ENCODE assay signal across 8 cellular contexts in genomic region chr6:3813150-3813780, GRCh38. TPM values are rescaled to one million over a fixed set of nuclear protein-coding genes. Genes with fewer than 3 reads are reported as not detected.
DNase-seq lines count a peak whose midpoint lies in the region; ATAC-seq lines count a peak whose summit lies in the region.

No MANE protein-coding gene starts in this region.

- DNase-seq in DMS53 (lab: John Stamatoyannopoulos, UW), result peak; percentile 68
- no peak for DNase-seq in DMS53 treated with DMSO at 0.1 percent for 48 hours (lab: John Stamatoyannopoulos, UW; ENCODE audit: unreplicated experiment)
- DNase-seq in MG63, result peak; percentile 57
- DNase-seq in glomerular visceral epithelial cell (ENCODE audit: extremely low spot score), result peak; percentile 70
- DNase-seq in stimulated activated naive CD8-positive, alpha-beta T cell treated with anti-CD3 and anti-CD28 coated beads, Interleukin-15, amount 100 ng/mL, for 72 hours, result no peak
- DNase-seq in NCI-H1694 (lab: John Stamatoyannopoulos, UW), result no peak
- DNase-seq in central memory CD4-positive, alpha-beta T cell, result no peak

- no peak overlapping the region for H3K4me3 ChIP-seq in MG63

- no peaks in the 10 kb centered on the region for H3K4me1 Mint-ChIP-seq in stimulated activated naive CD8-positive, alpha-beta T cell treated with anti-CD3 and anti-CD28 coated beads, Interleukin-15, amount 100 ng/mL, for 72 hours

- no peaks in the 10 kb centered on the region for H3K36me3 ChIP-seq in MG63

- peaks cover 15% of the 10 kb centered on the region for H3K27me3 Mint-ChIP-seq in stimulated activated naive CD8-positive, alpha-beta T cell treated with anti-CD3 and anti-CD28 coated beads, Interleukin-15, amount 100 ng/mL, for 72 hours

- no peak overlapping the region for H3K4me3 Mint-ChIP-seq in stimulated activated naive CD8-positive, alpha-beta T cell treated with anti-CD3 and anti-CD28 coated beads, Interleukin-15, amount 100 ng/mL, for 72 hours

- H3K9me3 Mint-ChIP-seq in stimulated activated naive CD8-positive, alpha-beta T cell treated with anti-CD3 and anti-CD28 coated beads, Interleukin-15, amount 100 ng/mL, for 72 hours, result no peaks in the 10 kb centered on the region

- no peak overlapping the region for H3K27ac Mint-ChIP-seq in stimulated activated naive CD8-positive, alpha-beta T cell treated with anti-CD3 and anti-CD28 coated beads, Interleukin-15, amount 100 ng/mL, for 72 hours

- H3K9me3 ChIP-seq in MG63, result no peaks in the 10 kb centered on the region

- ATAC-seq in stimulated activated naive CD8-positive, alpha-beta T cell treated with anti-CD3 and anti-CD28 coated beads, Interleukin-15, amount 100 ng/mL, for 72 hours, result peak; percentile 54
- no peak for ATAC-seq in GM18520 (IDR thresholded peaks at IDR 0.05; ENCODE audit: unreplicated experiment)

- no peaks in the 10 kb centered on the region for H3K27me3 ChIP-seq in MG63

RNA-seq across cellular contexts. Expression of gene FAM50B, which starts 35.9 kb away (rescaled TPM):
- total RNA-seq in MG63 (2014; rRNA removed; shearing (Covaris generic); ENCODE audit: low replicate concordance), result not detected in 2 replicates

Comparison
In these comparisons a context has a peak if more than half of its experiments do, and no peak if none do; other contexts are left out.
1. DNase-seq: peak in DMS53 (single experiment), MG63 (single experiment) and glomerular visceral epithelial cell (single experiment); none in DMS53 treated with DMSO at 0.1 percent for 48 hours (single experiment), stimulated activated naive CD8-positive, alpha-beta T cell treated with anti-CD3 and anti-CD28 coated beads, Interleukin-15, amount 100 ng/mL, for 72 hours (0 of 2), NCI-H1694 (single experiment) and central memory CD4-positive, alpha-beta T cell (single experiment).